ENCODE assay signal across 21 cellular contexts in the genomic region with DNA sequence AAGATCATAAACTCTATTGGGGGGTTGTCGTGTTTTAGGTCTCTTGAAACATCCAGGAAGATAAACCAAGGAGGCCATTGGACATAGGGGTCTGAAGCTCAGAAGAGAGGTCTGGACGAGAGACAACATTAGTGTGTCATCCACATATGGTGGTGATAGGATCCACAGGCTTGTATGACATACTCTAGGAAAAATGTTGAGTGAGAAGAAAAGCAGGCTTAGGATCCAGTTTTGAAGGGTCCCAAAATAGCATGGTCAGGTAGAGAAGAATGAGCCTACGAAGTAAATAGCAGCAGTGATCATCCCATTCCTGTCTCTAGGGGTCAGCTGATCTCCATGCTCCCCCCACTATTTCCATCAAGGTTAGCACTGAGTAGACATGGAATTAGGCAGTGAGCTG.
A peak's percentile ranks its signal among the peaks of the same experiment; 100 is the strongest.
DNase-seq lines count a peak whose midpoint lies in the region; ATAC-seq and TF ChIP-seq lines count a peak whose summit lies in the region.
"Had no signal": no experiment of that assay in that cellular context is flagged by ENCODE, and none has a peak within 500 bp of the region (broad histone marks: within the 10 kb centered on the region; RNA-seq: fewer than 3 reads in every experiment).

No MANE protein-coding gene starts in this region.

- no peak overlapping the region for H3K27ac Mint-ChIP-seq in MCF 10A (ENCODE audit: low read depth, unreplicated experiment)
- H3K27ac Mint-ChIP-seq: CD4-positive, alpha-beta T cell had no signal

- BruUV-seq in mammary epithelial cell (replicated peaks; lab: Mats Ljungman, UMichigan) (no TSS peak), MCF 10A (replicated peaks; lab: Mats Ljungman, UMichigan) (no TSS peak)

- no peaks in the 10 kb centered on the region for H4K20me1 ChIP-seq in mammary epithelial cell (ENCODE audit: insufficient read depth, low read length)

- H3K36me3 Mint-ChIP-seq in MCF 10A (ENCODE audit: insufficient read depth, unreplicated experiment): no peaks in the 10 kb centered on the region

- H3K9me3 ChIP-seq in mammary epithelial cell (replicated peaks; ENCODE audit: insufficient read depth, low read length): peaks cover 9% of the 10 kb centered on the region
- H3K9me3 ChIP-seq: Caco-2, SJCRH30 had no signal

- no peaks in the 10 kb centered on the region for H3K79me2 ChIP-seq in mammary epithelial cell (ENCODE audit: insufficient read depth, low read length)

- intact Hi-C loops in mammary epithelial cell (cut with micrococcal nuclease) (no loop called here), MCF 10A (cut with micrococcal nuclease) (no loop called here)

- TF ChIP-seq CTCF in mammary epithelial cell (conservative IDR thresholded peaks at IDR 0.05 in 1 of 2, IDR thresholded peaks at IDR 0.05 in 1 of 2; ENCODE audit: extremely low read depth in 1 of 2, insufficient read depth in 1 of 2, low read depth in 1 of 2, low read length in 2 of 2): no peak
- no peak for TF ChIP-seq CTCF in MCF 10A (IDR thresholded peaks at IDR 0.05; ENCODE audit: unreplicated experiment)
- no peak for TF ChIP-seq CTCF in GM13977 (IDR thresholded peaks at IDR 0.05; ENCODE audit: extremely low read depth, insufficient read depth, missing control alignments)

- DNase-seq in mammary epithelial cell (peak; percentile 3), MCF 10A (ENCODE audit: unreplicated experiment) (no peak), RPMI8226 (peak; percentile 0), fibroblast of peridontal ligament (ENCODE audit: extremely low read depth) (peak; percentile 9), GM13977 (ENCODE audit: low spot score) (no peak), T-helper 2 cell (no peak), DMS53 treated with DMSO at 0.1 percent for 48 hours (lab: John Stamatoyannopoulos, UW; ENCODE audit: unreplicated experiment) (no peak)
- DNase-seq: Caco-2; CD4-positive, alpha-beta T cell; DMS53; KBM-7; NCI-H1417; NCI-H187; NCI-H2227 treated with DMSO at 0.1 percent for 48 hours; NCI-H510A treated with DMSO at 0.1 percent for 48 hours; SJCRH30 had no signal

- no peak overlapping the region for H3K27ac ChIP-seq in mammary epithelial cell (ENCODE audit: insufficient read depth, low read depth, low read length)
- H3K27ac ChIP-seq: 22Rv1, PC-9, SJCRH30 had no signal

- no peak overlapping the region for H2AFZ ChIP-seq in mammary epithelial cell (ENCODE audit: low read depth, low read length)
- H2AFZ ChIP-seq: PC-9 had no signal

- dilution Hi-C loops in mammary epithelial cell (cut with HindIII; ENCODE audit: low sequenced_read_pairs): no loop called here

- POLR2A ChIA-PET in MCF 10A (lab: Yijun Ruan, JAX): interaction anchor here (0.6 to 1.1 kb wide), 2 partner anchors 10 to 1189 kb away, joined by 3 to 4 read pairs; a partner anchor contains a TSS

- ATAC-seq in GM19397 (IDR thresholded peaks at IDR 0.05; ENCODE audit: unreplicated experiment): no peak
- ATAC-seq: HCT116, HepG2 had no signal

- WGBS in mammary epithelial cell (ENCODE audit: low coverage, missing lambda C conversion rate): 51% methylated on average over 3 of the region's 3 CpGs

- no peak overlapping the region for H3K9ac ChIP-seq in mammary epithelial cell (ENCODE audit: insufficient read depth, low read length)

- H3K4me3 ChIP-seq in mammary epithelial cell (replicated peaks in 1 of 3; ENCODE audit: insufficient read depth in 1 of 3, low read depth in 2 of 3, low read length in 3 of 3): no peak overlapping the region
- H3K4me3 ChIP-seq: PC-9, SJCRH30 had no signal

- H3K36me3 ChIP-seq in mammary epithelial cell (ENCODE audit: insufficient read depth, low read length): no peaks in the 10 kb centered on the region
- H3K36me3 ChIP-seq: SJCRH30 had no signal

- no peaks in the 10 kb centered on the region for H3K9me3 Mint-ChIP-seq in MCF 10A (ENCODE audit: unreplicated experiment)
- H3K9me3 Mint-ChIP-seq: CD4-positive, alpha-beta T cell had no signal

- in situ Hi-C loops in mammary epithelial cell (cut with MboI; ENCODE audit: low sequenced_read_pairs in 2 of 2): no loop called here
- in situ Hi-C loops in GM13977 (cut with MboI; ENCODE audit: low pct_unique_long_range_greater_than_20kb, low sequenced_read_pairs, unreplicated experiment): no loop called here

- no peaks in the 10 kb centered on the region for H3K27me3 ChIP-seq in mammary epithelial cell (ENCODE audit: insufficient read depth, low read length)
- H3K27me3 ChIP-seq: SJCRH30 had no signal

- no peaks in the 10 kb centered on the region for H3K4me1 ChIP-seq in mammary epithelial cell (ENCODE audit: insufficient read depth, low read length)
- H3K4me1 ChIP-seq: SJCRH30 had no signal

- H3K4me3 Mint-ChIP-seq in MCF 10A (ENCODE audit: unreplicated experiment): no peak overlapping the region
- H3K4me3 Mint-ChIP-seq: CD4-positive, alpha-beta T cell had no signal

- H3K4me2 ChIP-seq in mammary epithelial cell (ENCODE audit: insufficient read depth, low read depth, low read length): no peak overlapping the region
- H3K4me2 ChIP-seq: PC-9 had no signal

- no peaks in the 10 kb centered on the region for H3K27me3 Mint-ChIP-seq in MCF 10A (ENCODE audit: insufficient read depth, unreplicated experiment)
- H3K27me3 Mint-ChIP-seq: CD4-positive, alpha-beta T cell had no signal

- CTCF ChIA-PET in mammary epithelial cell (lab: Charles Lee; ENCODE audit: low non-redundant PET): no interaction called here
- CTCF ChIA-PET in MCF 10A (lab: Yijun Ruan, JAX): interaction anchor here (0.5 to 1.3 kb wide), 2 partner anchors 20 to 61 kb away, joined by 3 read pairs; no protein-coding TSS in a partner anchor

- H3K4me1 Mint-ChIP-seq in MCF 10A (ENCODE audit: insufficient read depth, unreplicated experiment): peaks cover 17% of the 10 kb centered on the region

Comparison
In these comparisons a context has a peak if more than half of its experiments do, and no peak if none do; other contexts are left out.
1. DNase-seq: peak in mammary epithelial cell (single experiment), RPMI8226 (single experiment) and fibroblast of peridontal ligament (single experiment); none in MCF 10A (single experiment), GM13977 (single experiment), T-helper 2 cell (0 of 5) and DMS53 treated with DMSO at 0.1 percent for 48 hours (single experiment).